ENCODE assay signal across 28 cellular contexts in genomic region chr12:132581348-132582057, GRCh38. TPM values are rescaled to one million over a fixed set of nuclear protein-coding genes. Genes with fewer than 3 reads are reported as not detected.
"Had no signal": no experiment of that assay in that cellular context is flagged by ENCODE, and none has a peak within 500 bp of the region (broad histone marks: within the 10 kb centered on the region; RNA-seq: fewer than 3 reads in every experiment).

No MANE protein-coding gene starts in this region.

- H3K36me3 ChIP-seq: transverse colon had no signal

- H3K4me1 ChIP-seq: transverse colon had no signal

- H3K9me3 Mint-ChIP-seq: activated B cell treated with CpG ODN at 0.5 μM for 24 hours; activated naive CD4-positive, alpha-beta T cell treated with anti-CD3 and anti-CD28 coated beads, Interleukin-2, amount 50 U/mL, for 72 hours; activated T-cell treated with anti-CD3 and anti-CD28 coated beads, Interleukin-2, amount 50 U/mL, for 24 hours; activated T-helper 17 cell treated with anti-CD3 and anti-CD28 coated beads, Interleukin-2, amount 50 U/mL, for 72 hours; dendritic cell treated with granulocyte-macrophage colony-stimulating factor and Interleukin-4, amounts not matched to agents 40 ng/mL and 50 ng/mL, for 4 days; nephron; stimulated activated naive B cell treated with anti-CD40 and anti-IgM and Interleukin-4, amounts not matched to agents 10 μg/mL and 1 μg/mL and 100 μg/mL, for 72 hours had no signal

- H3K4me3 Mint-ChIP-seq: activated B cell treated with CpG ODN at 0.5 μM for 24 hours; activated CD4-positive, alpha-beta T cell treated with anti-CD3 and anti-CD28 coated beads for 36 hours; activated T-cell treated with anti-CD3 and anti-CD28 coated beads, Interleukin-2, amount 50 U/mL, for 24 hours; activated T-helper 17 cell treated with anti-CD3 and anti-CD28 coated beads, Interleukin-2, amount 50 U/mL, for 72 hours; brain; dendritic cell treated with granulocyte-macrophage colony-stimulating factor and Interleukin-4, amounts not matched to agents 40 ng/mL and 50 ng/mL, for 4 days; stimulated activated naive B cell treated with anti-CD40 and anti-IgM and Interleukin-4, amounts not matched to agents 10 μg/mL and 1 μg/mL and 100 μg/mL, for 72 hours had no signal

- H3K27me3 Mint-ChIP-seq: activated B cell treated with CpG ODN at 0.5 μM for 24 hours; activated CD4-positive, alpha-beta T cell treated with anti-CD3 and anti-CD28 coated beads for 36 hours; activated T-cell treated with anti-CD3 and anti-CD28 coated beads, Interleukin-2, amount 50 U/mL, for 24 hours; activated T-helper 17 cell treated with anti-CD3 and anti-CD28 coated beads, Interleukin-2, amount 50 U/mL, for 72 hours; brain; stimulated activated naive B cell treated with anti-CD40 and anti-IgM and Interleukin-4, amounts not matched to agents 10 μg/mL and 1 μg/mL and 100 μg/mL, for 72 hours had no signal

- H3K27me3 ChIP-seq: transverse colon had no signal

- H3K9me3 ChIP-seq: transverse colon had no signal

- H3K27ac Mint-ChIP-seq: activated B cell treated with CpG ODN at 0.5 μM for 24 hours; activated CD4-positive, alpha-beta T cell treated with anti-CD3 and anti-CD28 coated beads for 36 hours; activated naive CD4-positive, alpha-beta T cell treated with anti-CD3 and anti-CD28 coated beads, Interleukin-2, amount 50 U/mL, for 72 hours; activated T-cell treated with anti-CD3 and anti-CD28 coated beads, Interleukin-2, amount 50 U/mL, for 24 hours; activated T-helper 17 cell treated with anti-CD3 and anti-CD28 coated beads, Interleukin-2, amount 50 U/mL, for 72 hours; brain; dendritic cell treated with granulocyte-macrophage colony-stimulating factor and Interleukin-4, amounts not matched to agents 40 ng/mL and 50 ng/mL, for 4 days; nephron; stimulated activated naive B cell treated with anti-CD40 and anti-IgM and Interleukin-4, amounts not matched to agents 10 μg/mL and 1 μg/mL and 100 μg/mL, for 72 hours had no signal

- ATAC-seq: activated CD4-positive, alpha-beta T cell treated with anti-CD3 and anti-CD28 coated beads for 36 hours; activated naive CD4-positive, alpha-beta T cell treated with anti-CD3 and anti-CD28 coated beads, Interleukin-2, amount 50 U/mL, for 72 hours; activated T-helper 17 cell treated with anti-CD3 and anti-CD28 coated beads, Interleukin-2, amount 50 U/mL, for 72 hours; stimulated activated naive B cell treated with anti-CD40 and anti-IgM and Interleukin-4, amounts not matched to agents 10 μg/mL and 1 μg/mL and 100 μg/mL, for 72 hours had no signal

- DNase-seq: activated B cell treated with CpG ODN at 0.5 μM for 24 hours; activated CD4-positive, alpha-beta T cell treated with anti-CD3 and anti-CD28 coated beads for 36 hours; activated CD4-positive, alpha-beta T cell treated with anti-CD3 and anti-CD28 coated beads, Interleukin-2, amount 50 U/mL, for 4 hours; activated CD8-positive, alpha-beta memory T cell treated with anti-CD3 and anti-CD28 coated beads for 24 hours; activated CD8-positive, alpha-beta memory T cell treated with anti-CD3 and anti-CD28 coated beads, Interleukin-2, amount 50 U/mL, for 4 hours; activated T-cell treated with anti-CD3 and anti-CD28 coated beads, Interleukin-2, amount 50 U/mL, for 24 hours; aorta; caudate nucleus; effector CD4-positive, alpha-beta T cell; foreskin melanocyte; hippocampal formation; occipital lobe; small intestine; stimulated activated CD4-positive, alpha-beta T cell treated with anti-CD3 and anti-CD28 coated beads, Interleukin-15, amount 100 ng/mL, for 24 hours; stimulated activated naive B cell treated with anti-CD40 and anti-IgM and Interleukin-4, amounts not matched to agents 10 μg/mL and 1 μg/mL and 100 μg/mL, for 72 hours; T-helper 9 cell; transverse colon had no signal

- H3K4me1 Mint-ChIP-seq: activated B cell treated with CpG ODN at 0.5 μM for 24 hours; activated CD4-positive, alpha-beta T cell treated with anti-CD3 and anti-CD28 coated beads for 36 hours; activated T-helper 17 cell treated with anti-CD3 and anti-CD28 coated beads, Interleukin-2, amount 50 U/mL, for 72 hours; stimulated activated naive B cell treated with anti-CD40 and anti-IgM and Interleukin-4, amounts not matched to agents 10 μg/mL and 1 μg/mL and 100 μg/mL, for 72 hours had no signal

- H3K36me3 Mint-ChIP-seq: activated naive CD4-positive, alpha-beta T cell treated with anti-CD3 and anti-CD28 coated beads, Interleukin-2, amount 50 U/mL, for 72 hours had no signal

RNA-seq across cellular contexts. Expression of gene LRCOL1, which starts 28.9 kb away (rescaled TPM):
- total RNA-seq: activated B cell treated with CpG ODN at 0.5 μM for 24 hours; activated CD4-positive, alpha-beta T cell treated with anti-CD3 and anti-CD28 coated beads for 36 hours; activated naive CD4-positive, alpha-beta T cell treated with anti-CD3 and anti-CD28 coated beads, Interleukin-2, amount 50 U/mL, for 72 hours; activated T-helper 17 cell treated with anti-CD3 and anti-CD28 coated beads, Interleukin-2, amount 50 U/mL, for 72 hours; mononuclear cell; myocyte; occipital lobe; sciatic nerve; T-helper 1 cell treated with Interleukin-12 subunit alpha and Interleukin-12 subunit beta and Interleukin-4 antibody, amounts not matched to agents 30 ng/mL and 1 ng/mL, for 36 hours; temporal lobe; transverse colon had no signal

RNA-seq across cellular contexts. Expression of gene P2RX2, which starts 37.1 kb away (rescaled TPM):
- total RNA-seq: activated B cell treated with CpG ODN at 0.5 μM for 24 hours; activated CD4-positive, alpha-beta T cell treated with anti-CD3 and anti-CD28 coated beads for 36 hours; activated naive CD4-positive, alpha-beta T cell treated with anti-CD3 and anti-CD28 coated beads, Interleukin-2, amount 50 U/mL, for 72 hours; activated T-helper 17 cell treated with anti-CD3 and anti-CD28 coated beads, Interleukin-2, amount 50 U/mL, for 72 hours; liver; myocyte; occipital lobe; sciatic nerve; T-helper 1 cell treated with Interleukin-12 subunit alpha and Interleukin-12 subunit beta and Interleukin-4 antibody, amounts not matched to agents 30 ng/mL and 1 ng/mL, for 36 hours; temporal lobe had no signal
- polyA plus RNA-seq: aorta, liver had no signal
